14 cellular contexts compared by ENCODE assay signal in genomic region chr13:111347438-111347837, GRCh38. TPM values are rescaled to one million over a fixed set of nuclear protein-coding genes. Genes with fewer than 3 reads are reported as not detected.
DNase-seq lines count a peak whose midpoint lies in the region; ATAC-seq and TF ChIP-seq lines count a peak whose summit lies in the region.
"Had no signal": no experiment of that assay in that cellular context is flagged by ENCODE, and none has a peak within 500 bp of the region (broad histone marks: within the 10 kb centered on the region; RNA-seq: fewer than 3 reads in every experiment).

No MANE protein-coding gene starts in this region.

- peaks cover 8% of the 10 kb centered on the region for H3K27me3 Mint-ChIP-seq in CD4-positive, CD25-positive, alpha-beta regulatory T cell
- H3K27me3 Mint-ChIP-seq in neural crest cell (ENCODE audit: low read depth) = no peaks in the 10 kb centered on the region

- no peaks in the 10 kb centered on the region for H3K36me3 ChIP-seq in CD4-positive, CD25-positive, alpha-beta regulatory T cell (ENCODE audit: control insufficient read depth, insufficient read depth, low read length)
- peaks cover 0 to 3% (median 0%) of the 10 kb centered on the region in 4 donors for H3K36me3 ChIP-seq in esophagus muscularis mucosa
- H3K36me3 ChIP-seq: BE2C had no signal

- H3K4me1 Mint-ChIP-seq in CD4-positive, CD25-positive, alpha-beta regulatory T cell = peaks cover 0 to 15% (median 2%) of the 10 kb centered on the region in 4 donors
- no peaks in the 10 kb centered on the region for H3K4me1 Mint-ChIP-seq in neural crest cell

- no peak for TF ChIP-seq POLR2A in esophagus muscularis mucosa (IDR thresholded peaks at IDR 0.05; ENCODE audit: low read depth)

- no peaks in the 10 kb centered on the region for H3K4me1 ChIP-seq in CD4-positive, CD25-positive, alpha-beta regulatory T cell (ENCODE audit: control insufficient read depth, insufficient read depth, low read length, poor library complexity, severe bottlenecking)
- no peaks in the 10 kb centered on the region for H3K4me1 ChIP-seq in esophagus muscularis mucosa
- H3K4me1 ChIP-seq: BE2C had no signal

- H3K36me3 Mint-ChIP-seq in CD4-positive, CD25-positive, alpha-beta regulatory T cell = peaks cover 8% of the 10 kb centered on the region
- peaks cover 2% of the 10 kb centered on the region for H3K36me3 Mint-ChIP-seq in neural crest cell (ENCODE audit: low read depth)
- H3K36me3 Mint-ChIP-seq: CD8-positive, alpha-beta T cell had no signal

- H3K4me3 ChIP-seq in CD4-positive, CD25-positive, alpha-beta regulatory T cell (ENCODE audit: low read depth, low read length) = no peak overlapping the region
- H3K4me3 ChIP-seq in esophagus muscularis mucosa = no peak overlapping the region

- intact Hi-C loops in esophagus muscularis mucosa (cut with DNase I) = no loop called here

- no peak for TF ChIP-seq CTCF in esophagus muscularis mucosa (IDR thresholded peaks at IDR 0.05)
- no peak for TF ChIP-seq CTCF in neural crest cell (conservative IDR thresholded peaks at IDR 0.05)

- no peak overlapping the region for H3K4me3 Mint-ChIP-seq in CD4-positive, CD25-positive, alpha-beta regulatory T cell
- no peak overlapping the region for H3K4me3 Mint-ChIP-seq in neural crest cell
- H3K4me3 Mint-ChIP-seq: CD8-positive, alpha-beta T cell had no signal

- H3K9me3 ChIP-seq in CD4-positive, CD25-positive, alpha-beta regulatory T cell (ENCODE audit: control insufficient read depth in 2 of 2, low read length in 2 of 2) = no peaks in the 10 kb centered on the region
- peaks cover 0 to under 1% (median 0%) of the 10 kb centered on the region in 4 donors for H3K9me3 ChIP-seq in esophagus muscularis mucosa
- H3K9me3 ChIP-seq: BE2C had no signal

- H3K27ac ChIP-seq in CD4-positive, CD25-positive, alpha-beta regulatory T cell (ENCODE audit: insufficient read depth, low read length, poor library complexity, severe bottlenecking) = no peak overlapping the region
- no peak overlapping the region for H3K27ac ChIP-seq in esophagus muscularis mucosa (replicated peaks in 1 of 4)
- H3K27ac ChIP-seq: C4-2B had no signal

- H3K9me3 Mint-ChIP-seq in CD4-positive, CD25-positive, alpha-beta regulatory T cell = peaks cover 0 to 7% (median 0%) of the 10 kb centered on the region in 7 donors
- peaks cover 9% of the 10 kb centered on the region for H3K9me3 Mint-ChIP-seq in neural crest cell

- ATAC-seq in CD4-positive, CD25-positive, alpha-beta regulatory T cell (ENCODE audit: low read depth in 2 of 2) = no peak
- no peak for ATAC-seq in HG02973 (IDR thresholded peaks at IDR 0.05; ENCODE audit: unreplicated experiment)
- ATAC-seq: CD8-positive, alpha-beta T cell had no signal

- 90% methylated on average over 6 of the region's 6 CpGs for WGBS in esophagus muscularis mucosa

- no peak for TF ChIP-seq EP300 in esophagus muscularis mucosa (IDR thresholded peaks at IDR 0.05)

- H3K27me3 ChIP-seq in CD4-positive, CD25-positive, alpha-beta regulatory T cell (ENCODE audit: control insufficient read depth, insufficient read depth, low read length) = peaks cover 5% of the 10 kb centered on the region
- no peaks in the 10 kb centered on the region for H3K27me3 ChIP-seq in esophagus muscularis mucosa

- peak overlapping the region in 2 of 3 donors; percentile 4 to 82 for H3K27ac Mint-ChIP-seq in CD4-positive, CD25-positive, alpha-beta regulatory T cell
- peak overlapping the region; percentile 27 for H3K27ac Mint-ChIP-seq in neural crest cell (ENCODE audit: unreplicated experiment)
- H3K27ac Mint-ChIP-seq: CD8-positive, alpha-beta T cell had no signal

- no peak for DNase-seq in CD4-positive, CD25-positive, alpha-beta regulatory T cell
- DNase-seq in ELR (ENCODE audit: low read depth) = peak; percentile 6
- DNase-seq in esophagus muscularis mucosa (ENCODE audit: extremely low spot score) = peak; percentile 66
- no peak for DNase-seq in neural crest cell (ENCODE audit: low read depth, low spot score)
- no peak for DNase-seq in HuH-7 (ENCODE audit: low spot score)
- no peak for DNase-seq in NOMO-1 treated with dmso at 0.1 percent for 144 hours (lab: John Stamatoyannopoulos, UW; ENCODE audit: unreplicated experiment)
- DNase-seq in central memory CD4-positive, alpha-beta T cell = no peak
- DNase-seq: BE2C; CD8-positive, alpha-beta T cell; COR-L47; DMS53; H7 had no signal

RNA-seq across cellular contexts. Expression of gene TEX29, which starts 27.0 kb away (rescaled TPM):
- total RNA-seq in CD4-positive, CD25-positive, alpha-beta regulatory T cell = not detected
- polyA plus RNA-seq in CD4-positive, CD25-positive, alpha-beta regulatory T cell = not detected
- total RNA-seq in esophagus muscularis mucosa (under 1 TPM in 2 of 4 donors, not detected in 2; 0.83 to 0.99 TPM), neural crest cell (0.50 TPM in 1 of 2 replicates, not detected in the other)
- total RNA-seq: H7 had no signal

Comparison
In these comparisons a context has a peak if more than half of its experiments do, and no peak if none do; other contexts are left out.
1. DNase-seq: peak in ELR (single experiment) and esophagus muscularis mucosa (single experiment); none in CD4-positive, CD25-positive, alpha-beta regulatory T cell (0 of 3), neural crest cell (single experiment), HuH-7 (single experiment), NOMO-1 treated with dmso at 0.1 percent for 144 hours (single experiment) and central memory CD4-positive, alpha-beta T cell (single experiment).